Comparison of ENCODE assay signal across 8 cellular contexts in genomic region chr12:104671407-104672095, GRCh38.
DNase-seq lines count a peak whose midpoint lies in the region; ATAC-seq and TF ChIP-seq lines count a peak whose summit lies in the region.

No MANE protein-coding gene starts in this region.

- no peaks in the 10 kb centered on the region for H3K9me3 Mint-ChIP-seq in nephron

- DNase-seq in NCI-H345 (lab: John Stamatoyannopoulos, UW), result peak; percentile 18
- DNase-seq in NCI-H345 treated with DMSO at 0.1 percent for 48 hours (lab: John Stamatoyannopoulos, UW; ENCODE audit: unreplicated experiment), result no peak
- peak; percentile 86 to 87 for DNase-seq in NOMO-1 (lab: John Stamatoyannopoulos, UW; ENCODE audit: unreplicated experiment in 2 of 2)
- DNase-seq in activated CD8-positive, alpha-beta memory T cell treated with anti-CD3 and anti-CD28 coated beads, Interleukin-2, amount 50 U/mL, for 4 hours, result peak; percentile 81
- peak; percentile 99 for DNase-seq in epithelial cell of proximal tubule (ENCODE audit: low read depth)

- H3K27ac Mint-ChIP-seq in nephron, result peak overlapping the region in 2 of 3 experiments; percentile 59 to 75

- TF ChIP-seq CTCF in epithelial cell of proximal tubule (conservative IDR thresholded peaks at IDR 0.05; ENCODE audit: low read depth, low read length) (no peak), nephron (IDR thresholded peaks at IDR 0.05; ENCODE audit: unreplicated experiment in 3 of 3) (no peak)

- H3K27me3 Mint-ChIP-seq in nephron (ENCODE audit: low read depth), result peaks cover under 1% of the 10 kb centered on the region

- no peaks in the 10 kb centered on the region for H3K36me3 Mint-ChIP-seq in nephron (ENCODE audit: low read depth)

- peaks cover 65% of the 10 kb centered on the region for H3K4me1 Mint-ChIP-seq in nephron

- H3K27me3 ChIP-seq in stomach smooth muscle (ENCODE audit: control insufficient read depth in 1 of 2, insufficient read depth in 2 of 2, low read length in 2 of 2), result no peaks in the 10 kb centered on the region

- no peak overlapping the region for H3K9ac ChIP-seq in stomach smooth muscle (ENCODE audit: low read length in 2 of 2)

- no peaks in the 10 kb centered on the region for H3K9me3 ChIP-seq in stomach smooth muscle (ENCODE audit: control insufficient read depth in 2 of 2, low read length in 2 of 2)

- ATAC-seq in HG02884 (IDR thresholded peaks at IDR 0.05; ENCODE audit: unreplicated experiment), result peak; percentile 65

- peak overlapping the region; percentile 46 for H3K27ac ChIP-seq in stomach smooth muscle (ENCODE audit: low read length)

- H3K4me1 ChIP-seq in stomach smooth muscle (ENCODE audit: control insufficient read depth, insufficient read depth, low read length), result peaks cover 75% of the 10 kb centered on the region

- no peaks in the 10 kb centered on the region for H3K36me3 ChIP-seq in stomach smooth muscle (ENCODE audit: control insufficient read depth in 2 of 2, insufficient read depth in 2 of 2, low read length in 2 of 2)

- peak overlapping the region in 1 of 3 experiments; percentile 35 for H3K4me3 Mint-ChIP-seq in nephron

- H3K4me3 ChIP-seq in epithelial cell of proximal tubule (ENCODE audit: low read depth, low read length) (peak overlapping the region; percentile 33), stomach smooth muscle (ENCODE audit: low read length in 2 of 2) (peak overlapping the region; percentile 18 to 49)
